ENCODE assay signal across 23 cellular contexts in genomic region chr1:92259350-92259749, GRCh38. TPM values are rescaled to one million over a fixed set of nuclear protein-coding genes. Genes with fewer than 3 reads are reported as not detected.
"Had no signal": no experiment of that assay in that cellular context is flagged by ENCODE, and none has a peak within 500 bp of the region (broad histone marks: within the 10 kb centered on the region; RNA-seq: fewer than 3 reads in every experiment).

No MANE protein-coding gene starts in this region.

- DNase-seq: activated CD4-positive, alpha-beta T cell treated with anti-CD3 and anti-CD28 coated beads, Interleukin-2, amount 10 ng/mL, durations not matched to agents 24 days and 14 days; activated CD8-positive, alpha-beta memory T cell treated with anti-CD3 and anti-CD28 coated beads, Interleukin-2, amount 50 U/mL, for 48 hours; activated gamma-delta T cell treated with Interleukin-2 at 50 U/mL for 16 hours; activated naive CD8-positive, alpha-beta T cell treated with anti-CD3 and anti-CD28 coated beads for 36 hours; activated T-cell treated with anti-CD3 and anti-CD28 coated beads, Interleukin-2, amount 50 U/mL, for 72 hours; anterior cingulate cortex; dermis blood vessel endothelial cell; erythroblast; foreskin melanocyte; kidney glomerular epithelial cell; left ventricle myocardium superior; mesendoderm; posterior cingulate gyrus; stimulated activated CD4-positive, alpha-beta T cell treated with anti-CD3 and anti-CD28 coated beads, Interleukin-15, amount 100 ng/mL, for 24 hours; stimulated activated CD4-positive, alpha-beta T cell treated with anti-CD3 and anti-CD28 coated beads, Interleukin-4, amount 100 ng/mL, for 1 hour; stimulated activated naive B cell treated with anti-CD40 and anti-IgM and Interleukin-4, amounts not matched to agents 10 μg/mL and 1 μg/mL and 100 μg/mL, for 72 hours had no signal

- H3K27ac ChIP-seq: skin epidermis, tibial nerve had no signal

- H3K27me3 ChIP-seq: tibial nerve had no signal

- H3K4me1 Mint-ChIP-seq: stimulated activated naive B cell treated with anti-CD40 and anti-IgM and Interleukin-4, amounts not matched to agents 10 μg/mL and 1 μg/mL and 100 μg/mL, for 72 hours; WTC11 had no signal

- H3K27me3 Mint-ChIP-seq: activated CD4-positive, alpha-beta T cell treated with anti-CD3 and anti-CD28 coated beads, Interleukin-2, amount 10 ng/mL, durations not matched to agents 24 days and 14 days; activated naive CD8-positive, alpha-beta T cell treated with anti-CD3 and anti-CD28 coated beads for 36 hours; natural killer cell treated with Interleukin-12 subunit alpha and Interleukin-12 subunit beta and Interleukin-15 and Interleukin-18, amount 100 ng/mL, for 72 hours; stimulated activated naive B cell treated with anti-CD40 and anti-IgM and Interleukin-4, amounts not matched to agents 10 μg/mL and 1 μg/mL and 100 μg/mL, for 72 hours had no signal

- H3K4me3 Mint-ChIP-seq: activated CD4-positive, alpha-beta T cell treated with anti-CD3 and anti-CD28 coated beads, Interleukin-2, amount 10 ng/mL, durations not matched to agents 24 days and 14 days; activated naive CD8-positive, alpha-beta T cell treated with anti-CD3 and anti-CD28 coated beads for 36 hours; activated T-cell treated with anti-CD3 and anti-CD28 coated beads, Interleukin-2, amount 50 U/mL, for 72 hours; natural killer cell treated with Interleukin-12 subunit alpha and Interleukin-12 subunit beta and Interleukin-15 and Interleukin-18, amount 100 ng/mL, for 72 hours; stimulated activated naive B cell treated with anti-CD40 and anti-IgM and Interleukin-4, amounts not matched to agents 10 μg/mL and 1 μg/mL and 100 μg/mL, for 72 hours; WTC11 had no signal

- H3K27ac Mint-ChIP-seq: activated CD4-positive, alpha-beta T cell treated with anti-CD3 and anti-CD28 coated beads, Interleukin-2, amount 10 ng/mL, durations not matched to agents 24 days and 14 days; activated naive CD8-positive, alpha-beta T cell treated with anti-CD3 and anti-CD28 coated beads for 36 hours; activated T-cell treated with anti-CD3 and anti-CD28 coated beads, Interleukin-2, amount 50 U/mL, for 72 hours; natural killer cell treated with Interleukin-12 subunit alpha and Interleukin-12 subunit beta and Interleukin-15 and Interleukin-18, amount 100 ng/mL, for 72 hours; stimulated activated naive B cell treated with anti-CD40 and anti-IgM and Interleukin-4, amounts not matched to agents 10 μg/mL and 1 μg/mL and 100 μg/mL, for 72 hours; WTC11 had no signal

- ATAC-seq: activated T-cell treated with anti-CD3 and anti-CD28 coated beads, Interleukin-2, amount 50 U/mL, for 72 hours; left ventricle myocardium superior; natural killer cell treated with Interleukin-12 subunit alpha and Interleukin-12 subunit beta and Interleukin-15 and Interleukin-18, amount 100 ng/mL, for 72 hours; stimulated activated naive B cell treated with anti-CD40 and anti-IgM and Interleukin-4, amounts not matched to agents 10 μg/mL and 1 μg/mL and 100 μg/mL, for 72 hours; WTC11 had no signal

- H3K4me1 ChIP-seq: tibial nerve had no signal

- H3K9me3 Mint-ChIP-seq: WTC11 had no signal

- H3K4me3 ChIP-seq: skin epidermis, tibial nerve had no signal

RNA-seq across cellular contexts. Expression of gene C1orf146, which starts 41.6 kb away (rescaled TPM):
- total RNA-seq: activated CD4-positive, alpha-beta T cell treated with anti-CD3 and anti-CD28 coated beads, Interleukin-2, amount 10 ng/mL, durations not matched to agents 24 days and 14 days; activated naive CD8-positive, alpha-beta T cell treated with anti-CD3 and anti-CD28 coated beads for 36 hours; activated T-cell treated with anti-CD3 and anti-CD28 coated beads, Interleukin-2, amount 50 U/mL, for 72 hours; chondrocyte; dermis blood vessel endothelial cell; left ventricle myocardium superior; natural killer cell treated with Interleukin-12 subunit alpha and Interleukin-12 subunit beta and Interleukin-15 and Interleukin-18, amount 100 ng/mL, for 72 hours; subcutaneous adipose tissue; T-helper 2 cell treated with Interferon-gamma antibody and Interleukin-4, amounts not matched to agents 100 ng/mL and 5 ng/mL, for 36 hours; tibial nerve; WTC11 had no signal
